ENCODE assay signal across 8 cellular contexts in genomic region chr18:11148655-11149440, GRCh38. TPM values are rescaled to one million over a fixed set of nuclear protein-coding genes. Genes with fewer than 3 reads are reported as not detected.
DNase-seq lines count a peak whose midpoint lies in the region; ATAC-seq, FAIRE-seq and TF ChIP-seq lines count a peak whose summit lies in the region.

No MANE protein-coding gene starts in this region.

- intact Hi-C loops in spleen (cut with DNase I; ENCODE audit: low total_unique reads) = no loop called here

- peaks cover 6% of the 10 kb centered on the region for H3K4me1 Mint-ChIP-seq in stimulated activated naive CD8-positive, alpha-beta T cell treated with anti-CD3 and anti-CD28 coated beads, Interleukin-15, amount 100 ng/mL, for 72 hours

- H3K27ac Mint-ChIP-seq in stimulated activated naive CD8-positive, alpha-beta T cell treated with anti-CD3 and anti-CD28 coated beads, Interleukin-15, amount 100 ng/mL, for 72 hours = no peak overlapping the region

- no peaks in the 10 kb centered on the region for H3K9me3 ChIP-seq in RWPE2 (ENCODE audit: severe bottlenecking)
- H3K9me3 ChIP-seq in spleen = no peaks in the 10 kb centered on the region
- no peaks in the 10 kb centered on the region for H3K9me3 ChIP-seq in small intestine (ENCODE audit: control insufficient read depth, low read depth)

- peak; percentile 7 for ATAC-seq in GM18517 (IDR thresholded peaks at IDR 0.05; ENCODE audit: unreplicated experiment)
- ATAC-seq in RWPE2 (ENCODE audit: low read depth) = peak; percentile 30; the same call in 1 of the 3 replicates
- ATAC-seq in stimulated activated naive CD8-positive, alpha-beta T cell treated with anti-CD3 and anti-CD28 coated beads, Interleukin-15, amount 100 ng/mL, for 72 hours = no peak

- TF ChIP-seq POLR2A in spleen (IDR thresholded peaks at IDR 0.05) = no peak

- no peak overlapping the region for H3K27ac ChIP-seq in RWPE2 (ENCODE audit: poor library complexity, severe bottlenecking)
- H3K27ac ChIP-seq in spleen = no peak overlapping the region
- H3K27ac ChIP-seq in small intestine (ENCODE audit: low read depth in 1 of 2, low read length in 1 of 2) = no peak overlapping the region

- TF ChIP-seq CTCF in RWPE2 (IDR thresholded peaks at IDR 0.05; ENCODE audit: poor library complexity, severe bottlenecking) (no peak), spleen (IDR thresholded peaks at IDR 0.05 in 8 of 11, conservative IDR thresholded peaks at IDR 0.05 in 3 of 11) (no peak)

- FAIRE-seq in small intestine (lab: Jason Lieb, UNC) = no peak

- H3K27me3 ChIP-seq in RWPE2 (ENCODE audit: insufficient read depth, poor library complexity, severe bottlenecking) (peaks cover 62% of the 10 kb centered on the region), spleen (replicated peaks in 1 of 7) (peaks cover 0 to 61% (median 34%) of the 10 kb centered on the region in 7 donors), small intestine (ENCODE audit: control insufficient read depth in 2 of 2, insufficient read depth in 2 of 2, low read length in 2 of 2) (peaks cover 12 to 14% of the 10 kb centered on the region in 2 donors)

- no peaks in the 10 kb centered on the region for H3K36me3 ChIP-seq in RWPE2 (ENCODE audit: low read depth)
- H3K36me3 ChIP-seq in spleen = no peaks in the 10 kb centered on the region
- no peaks in the 10 kb centered on the region for H3K36me3 ChIP-seq in small intestine (ENCODE audit: control insufficient read depth in 2 of 2, insufficient read depth in 2 of 2, low read length in 2 of 2)

- H3K4me3 Mint-ChIP-seq in stimulated activated naive CD8-positive, alpha-beta T cell treated with anti-CD3 and anti-CD28 coated beads, Interleukin-15, amount 100 ng/mL, for 72 hours = no peak overlapping the region

- DNase-seq in RWPE2 (ENCODE audit: low spot score) = no peak
- DNase-seq in iPS-NIHi11 (ENCODE audit: low spot score) = peak; percentile 43
- DNase-seq in spleen = no peak
- no peak for DNase-seq in stimulated activated naive CD8-positive, alpha-beta T cell treated with anti-CD3 and anti-CD28 coated beads, Interleukin-15, amount 100 ng/mL, for 72 hours
- DNase-seq in small intestine = no peak
- no peak for DNase-seq in HK-2 (ENCODE audit: unreplicated experiment)
- DNase-seq in cerebellar cortex (ENCODE audit: low spot score) = no peak

- 1 to 20% (median 4%) methylated on average over 10 to 87 of the region's 87 CpGs for WGBS in spleen, 5 donors
- 2 to 11% (median 8%) methylated on average over 54 to 87 of the region's 87 CpGs for WGBS in small intestine, 3 donors

- no peaks in the 10 kb centered on the region for H3K9me3 Mint-ChIP-seq in stimulated activated naive CD8-positive, alpha-beta T cell treated with anti-CD3 and anti-CD28 coated beads, Interleukin-15, amount 100 ng/mL, for 72 hours

- H3K4me3 ChIP-seq in RWPE2 (ENCODE audit: severe bottlenecking) = peak overlapping the region; percentile 26
- H3K4me3 ChIP-seq in spleen = peak overlapping the region; percentile 10 to 66 (median 34)
- H3K4me3 ChIP-seq in small intestine (ENCODE audit: low read depth in 1 of 2, low read length in 2 of 2) = peak overlapping the region in 1 of 2 donors; percentile 26

- H3K27me3 Mint-ChIP-seq in stimulated activated naive CD8-positive, alpha-beta T cell treated with anti-CD3 and anti-CD28 coated beads, Interleukin-15, amount 100 ng/mL, for 72 hours = peaks cover 55% of the 10 kb centered on the region

- H3K4me1 ChIP-seq in RWPE2 (ENCODE audit: insufficient read depth, poor library complexity, severe bottlenecking) = no peaks in the 10 kb centered on the region
- peaks cover 3 to 26% (median 18%) of the 10 kb centered on the region in 6 donors for H3K4me1 ChIP-seq in spleen
- no peaks in the 10 kb centered on the region for H3K4me1 ChIP-seq in small intestine (ENCODE audit: control insufficient read depth in 2 of 2, insufficient read depth in 1 of 2, low read depth in 1 of 2, low read length in 1 of 2)

RNA-seq across cellular contexts. Expression of gene PIEZO2, which starts 0.5 kb away (rescaled TPM):
- 10 to 100 TPM in 4 of 7 donors, 1 to 10 TPM in 3; 4.6 to 13.0 (median 10.3) TPM for total RNA-seq in spleen
- under 1 TPM; 0.42 to 0.76 (median 0.61) TPM for polyA plus RNA-seq in spleen
- 1 to 10 TPM in 1 of 3 donors, under 1 TPM in 1, not detected in 1; 0.81 to 1.8 TPM for polyA plus RNA-seq in small intestine
